Comparison of ENCODE assay signal across 16 cellular contexts in genomic region chrX:44735498-44735897, GRCh38.
DNase-seq lines count a peak whose midpoint lies in the region; ATAC-seq, FAIRE-seq and TF ChIP-seq lines count a peak whose summit lies in the region.
"Had no signal": no experiment of that assay in that cellular context is flagged by ENCODE, and none has a peak within 500 bp of the region (broad histone marks: within the 10 kb centered on the region; RNA-seq: fewer than 3 reads in every experiment).

No MANE protein-coding gene starts in this region.

- no peaks in the 10 kb centered on the region for H3K9me2 ChIP-seq in SK-N-SH

- BruUV-seq in K562 (replicated peaks; lab: Mats Ljungman, UMichigan) (no TSS peak), Calu3 (replicated peaks; lab: Mats Ljungman, UMichigan) (no TSS peak)

- H3K4me1 ChIP-seq in SK-N-SH (ENCODE audit: control insufficient read depth in 1 of 2, insufficient read depth in 2 of 2, low read depth in 1 of 2, low read length in 1 of 2) (no peaks in the 10 kb centered on the region), K562 (replicated peaks in 1 of 2; ENCODE audit: control insufficient read depth in 2 of 2, insufficient read depth in 2 of 2, low read length in 2 of 2) (no peaks in the 10 kb centered on the region), HAP-1 (no peaks in the 10 kb centered on the region)

- in situ Hi-C loops in K562 (cut with MboI) (no loop called here), HAP-1 (cut with MboI; ENCODE audit: low sequenced_read_pairs) (no loop called here)

- POLR2A ChIA-PET in SK-N-SH (lab: Yijun Ruan, JAX) (no interaction called here), K562 (lab: Yijun Ruan, JAX) (no interaction called here)

- H3K4me3 ChIP-seq in SK-N-SH (ENCODE audit: low read depth in 2 of 2, low read length in 1 of 2) (no peak overlapping the region), K562 (no peak overlapping the region), epithelial cell of esophagus (ENCODE audit: low read length) (no peak overlapping the region), HAP-1 (no peak overlapping the region)

- no peaks in the 10 kb centered on the region for H3F3A ChIP-seq in SK-N-SH (replicated peaks; ENCODE audit: insufficient read depth)

- H3K79me2 ChIP-seq in SK-N-SH (ENCODE audit: insufficient read depth) (no peaks in the 10 kb centered on the region), K562 (ENCODE audit: control insufficient read depth, insufficient read depth, low read length) (no peaks in the 10 kb centered on the region)

- intact Hi-C loops in K562 (cut with micrococcal nuclease) (no loop called here), Calu3 (cut with micrococcal nuclease; ENCODE audit: unreplicated experiment) (no loop called here)

- H4K20me1 ChIP-seq in SK-N-SH (ENCODE audit: insufficient read depth) = no peaks in the 10 kb centered on the region
- H4K20me1 ChIP-seq in K562 (replicated peaks; ENCODE audit: control insufficient read depth, insufficient read depth, low read length) = no peaks in the 10 kb centered on the region

- H3K4me3 Mint-ChIP-seq in Calu3 (ENCODE audit: low read depth, unreplicated experiment) = no peak overlapping the region
- H3K4me3 Mint-ChIP-seq: B cell; CD4-positive, alpha-beta T cell had no signal

- H3K4me2 ChIP-seq in SK-N-SH = no peak overlapping the region
- H3K4me2 ChIP-seq in K562 (ENCODE audit: insufficient read depth, low read length) = no peak overlapping the region

- CTCF ChIA-PET in SK-N-SH (lab: Yijun Ruan, JAX) (no interaction called here), K562 (lab: Yijun Ruan, JAX; ENCODE audit: low intra/inter-chr PET ratio) (no interaction called here), Calu3 (lab: Charles Lee) (no interaction called here)

- H3K9me3 Mint-ChIP-seq in Calu3 (ENCODE audit: low read depth, unreplicated experiment) = no peaks in the 10 kb centered on the region
- H3K9me3 Mint-ChIP-seq: CD4-positive, alpha-beta T cell had no signal

- no peaks in the 10 kb centered on the region for H3K36me3 Mint-ChIP-seq in Calu3 (ENCODE audit: insufficient read depth, unreplicated experiment)

- TF ChIP-seq POLR2A in K562 (conservative IDR thresholded peaks at IDR 0.05) = no peak

- H3K9ac ChIP-seq in SK-N-SH = no peak overlapping the region
- H3K9ac ChIP-seq in K562 (ENCODE audit: insufficient read depth in 1 of 2, low read depth in 2 of 2, low read length in 2 of 2) = no peak overlapping the region

- H3K27ac Mint-ChIP-seq in Calu3 (ENCODE audit: unreplicated experiment) = no peak overlapping the region
- H3K27ac Mint-ChIP-seq: B cell; CD4-positive, alpha-beta T cell had no signal

- no peaks in the 10 kb centered on the region for H3K4me1 Mint-ChIP-seq in Calu3 (ENCODE audit: low read depth, unreplicated experiment)
- H3K4me1 Mint-ChIP-seq: B cell had no signal

- no peaks in the 10 kb centered on the region for H3K27me3 ChIP-seq in SK-N-SH (ENCODE audit: insufficient read depth)
- no peaks in the 10 kb centered on the region for H3K27me3 ChIP-seq in K562 (ENCODE audit: control insufficient read depth in 2 of 2, insufficient read depth in 2 of 2, low read length in 2 of 2)
- H3K27me3 ChIP-seq in HAP-1 (ENCODE audit: low read depth) = no peaks in the 10 kb centered on the region

- no peak for DNase-seq in SK-N-SH
- DNase-seq in K562 (ENCODE audit: extremely low read depth in 1 of 4, low spot score in 3 of 4) = no peak
- DNase-seq in epithelial cell of esophagus (ENCODE audit: low read depth) = peak; percentile 6
- no peak for DNase-seq in Calu3
- no peak for DNase-seq in germinal center (ENCODE audit: low spot score)
- no peak for DNase-seq in HAP-1 (ENCODE audit: low spot score in 2 of 2)
- DNase-seq: C1 segment of cervical spinal cord; CD4-positive, alpha-beta T cell; DMS79; IMR-90 had no signal

- no peaks in the 10 kb centered on the region for H3K27me3 Mint-ChIP-seq in Calu3 (ENCODE audit: unreplicated experiment)
- H3K27me3 Mint-ChIP-seq: B cell had no signal

- no peak for TF ChIP-seq EP300 in SK-N-SH (IDR thresholded peaks at IDR 0.05; ENCODE audit: borderline replicate concordance in 1 of 2, low read depth in 1 of 2, low read length in 1 of 2)
- TF ChIP-seq EP300 in K562 (IDR thresholded peaks at IDR 0.05; ENCODE audit: low read length) = no peak

- no peak for TF ChIP-seq CTCF in SK-N-SH (IDR thresholded peaks at IDR 0.05)
- TF ChIP-seq CTCF in K562 (IDR thresholded peaks at IDR 0.05 in 2 of 3, conservative IDR thresholded peaks at IDR 0.05 in 1 of 3; ENCODE audit: insufficient read depth in 2 of 3, low read depth in 1 of 3, low read length in 3 of 3) = no peak
- TF ChIP-seq CTCF in epithelial cell of esophagus (IDR thresholded peaks at IDR 0.05; ENCODE audit: insufficient read depth, low read depth, low read length, missing control alignments) = no peak
- no peak for TF ChIP-seq CTCF in Calu3 (IDR thresholded peaks at IDR 0.05; ENCODE audit: unreplicated experiment)

- ATAC-seq in SK-N-SH treated with all-trans-retinoic acid at 6 μM for 48 hours = no peak
- no peak for ATAC-seq in K562
- ATAC-seq in GM18519 (IDR thresholded peaks at IDR 0.05; ENCODE audit: low FRiP score, unreplicated experiment) = no peak
- ATAC-seq: HCT116 had no signal

- 30% methylated on average over 2 of the region's 2 CpGs for WGBS in SK-N-SH (ENCODE audit: low lambda C conversion rate)
- 16% methylated on average over 2 of the region's 2 CpGs for WGBS in K562 (ENCODE audit: insufficient coverage, low coverage, missing lambda C conversion rate)

- H3K27ac ChIP-seq in SK-N-SH (ENCODE audit: low read depth in 2 of 2, low read length in 1 of 2) (no peak overlapping the region), K562 (ENCODE audit: extremely low read depth, low read depth, low read length) (no peak overlapping the region)

- H3K9me1 ChIP-seq in K562 (ENCODE audit: control insufficient read depth, insufficient read depth, low read length) = no peaks in the 10 kb centered on the region

- TF ChIP-seq RAD21 in SK-N-SH (IDR thresholded peaks at IDR 0.05; ENCODE audit: low read length) (no peak), K562 (CRISPR knock-in tag; conservative IDR thresholded peaks at IDR 0.05 in 1 of 2, IDR thresholded peaks at IDR 0.05 in 1 of 2) (no peak)

- no peaks in the 10 kb centered on the region for H3K9me3 ChIP-seq in SK-N-SH
- no peaks in the 10 kb centered on the region for H3K9me3 ChIP-seq in K562 (replicated peaks; ENCODE audit: control insufficient read depth, insufficient read depth, low read depth, low read length)
- no peaks in the 10 kb centered on the region for H3K9me3 ChIP-seq in HAP-1

- no peak overlapping the region for H2AFZ ChIP-seq in SK-N-SH (ENCODE audit: low read depth)
- H2AFZ ChIP-seq in K562 (ENCODE audit: low read depth, low read length) = no peak overlapping the region

- H3K36me3 ChIP-seq in SK-N-SH (replicated peaks in 1 of 2; ENCODE audit: control insufficient read depth in 1 of 2, insufficient read depth in 2 of 2, low read length in 1 of 2) (no peaks in the 10 kb centered on the region), K562 (ENCODE audit: control insufficient read depth, insufficient read depth, low read length) (no peaks in the 10 kb centered on the region), HAP-1 (replicated peaks) (no peaks in the 10 kb centered on the region)

- FAIRE-seq in K562 (lab: Jason Lieb, UNC) = no peak
- FAIRE-seq: G401.6, GM12891 had no signal

TF ChIP-seq in SK-N-SH treated with all-trans-retinoic acid at 6 μM for 48 hours, 23 proteins besides CTCF, POLR2A, EP300 and RAD21 (continues in another document):
- TF ChIP-seq ZNF8 (CRISPR knock-in tag; IDR thresholded peaks at IDR 0.05) = peak; percentile 66; the same call in 1 of the 2 replicates
